Comparison of ENCODE assay signal across 1 cellular context in genomic region chr7:133815677-133816210, GRCh38.
TF ChIP-seq lines count a peak whose summit lies in the region.

No MANE protein-coding gene starts in this region.

TF ChIP-seq in HepG2, 621 proteins besides CTCF, POLR2A, EP300 and RAD21 (continued from another document and continues in another):
- TF ChIP-seq GRHL1 (CRISPR knock-in tag; conservative IDR thresholded peaks at IDR 0.05) (no peak), ZNF7 (CRISPR knock-in tag; IDR thresholded peaks at IDR 0.05) (no peak), ZBTB33 (CRISPR knock-in tag; IDR thresholded peaks at IDR 0.05) (no peak), CREM (IDR thresholded peaks at IDR 0.05) (peak; percentile 74), CREM (CRISPR knock-in tag; IDR thresholded peaks at IDR 0.05) (no peak), HES4 (CRISPR knock-in tag; IDR thresholded peaks at IDR 0.05; ENCODE audit: borderline replicate concordance) (no peak), NR1H2 (CRISPR knock-in tag; IDR thresholded peaks at IDR 0.05; ENCODE audit: borderline replicate concordance, low read depth) (no peak), POLR2AphosphoS5 (IDR thresholded peaks at IDR 0.05; ENCODE audit: low read depth, low read length) (no peak), ZNF576 (CRISPR knock-in tag; IDR thresholded peaks at IDR 0.05) (no peak), ZNF121 (CRISPR knock-in tag; IDR thresholded peaks at IDR 0.05) (no peak), SOX6 (IDR thresholded peaks at IDR 0.05) (no peak), SOX6 (CRISPR knock-in tag; IDR thresholded peaks at IDR 0.05) (peak; percentile 83), ZNF230 (CRISPR knock-in tag; IDR thresholded peaks at IDR 0.05) (no peak), HBP1 (CRISPR knock-in tag; IDR thresholded peaks at IDR 0.05; ENCODE audit: low read depth) (no peak), ZNF672 (CRISPR knock-in tag; IDR thresholded peaks at IDR 0.05) (no peak), ZNF609 (CRISPR knock-in tag; IDR thresholded peaks at IDR 0.05; ENCODE audit: borderline replicate concordance) (peak; percentile 93), ZBTB39 (CRISPR knock-in tag; IDR thresholded peaks at IDR 0.05) (no peak), NFIB (CRISPR knock-in tag; IDR thresholded peaks at IDR 0.05; ENCODE audit: borderline replicate concordance) (no peak), SKIL (CRISPR knock-in tag; IDR thresholded peaks at IDR 0.05; ENCODE audit: borderline replicate concordance) (no peak; the same call in 1 of the 2 replicates), CBX2 (IDR thresholded peaks at IDR 0.05; ENCODE audit: low read depth, low read length) (no peak), CBX2 (CRISPR knock-in tag; IDR thresholded peaks at IDR 0.05; ENCODE audit: low read depth) (no peak), RBFOX2 (IDR thresholded peaks at IDR 0.05; ENCODE audit: low read depth, low read length) (no peak), ZNF335 (CRISPR knock-in tag; IDR thresholded peaks at IDR 0.05) (no peak), THAP11 (CRISPR knock-in tag; IDR thresholded peaks at IDR 0.05) (0 out of 2 replicates have a peak, but pooled peaks have one; percentile 38), SETDB1 (CRISPR knock-in tag; IDR thresholded peaks at IDR 0.05; ENCODE audit: borderline replicate concordance) (no peak), KLF6 (CRISPR knock-in tag; IDR thresholded peaks at IDR 0.05) (no peak), KAT8 (CRISPR knock-in tag; IDR thresholded peaks at IDR 0.05) (peak; percentile 35; the same call in 1 of the 2 replicates), CSRNP1 (CRISPR knock-in tag; IDR thresholded peaks at IDR 0.05) (no peak), ZNF484 (CRISPR knock-in tag; IDR thresholded peaks at IDR 0.05; ENCODE audit: borderline replicate concordance, low read depth) (no peak), ZBTB46 (CRISPR knock-in tag; IDR thresholded peaks at IDR 0.05; ENCODE audit: borderline replicate concordance) (no peak), KLF13 (CRISPR knock-in tag; IDR thresholded peaks at IDR 0.05) (no peak), ZNF775 (CRISPR knock-in tag; IDR thresholded peaks at IDR 0.05; ENCODE audit: borderline replicate concordance) (no peak), ZFX (CRISPR knock-in tag; IDR thresholded peaks at IDR 0.05; ENCODE audit: low read depth) (0 out of 2 replicates have a peak, but pooled peaks have one; percentile 23), ZNF460 (CRISPR knock-in tag; IDR thresholded peaks at IDR 0.05; ENCODE audit: borderline replicate concordance) (no peak), ZBTB37 (CRISPR knock-in tag; IDR thresholded peaks at IDR 0.05) (peak; percentile 87), FOSL1 (CRISPR knock-in tag; IDR thresholded peaks at IDR 0.05; ENCODE audit: borderline replicate concordance) (no peak), RNF2 (conservative IDR thresholded peaks at IDR 0.05; ENCODE audit: low read depth) (no peak)
